ENCODE assay signal across 25 cellular contexts in the genomic region with DNA sequence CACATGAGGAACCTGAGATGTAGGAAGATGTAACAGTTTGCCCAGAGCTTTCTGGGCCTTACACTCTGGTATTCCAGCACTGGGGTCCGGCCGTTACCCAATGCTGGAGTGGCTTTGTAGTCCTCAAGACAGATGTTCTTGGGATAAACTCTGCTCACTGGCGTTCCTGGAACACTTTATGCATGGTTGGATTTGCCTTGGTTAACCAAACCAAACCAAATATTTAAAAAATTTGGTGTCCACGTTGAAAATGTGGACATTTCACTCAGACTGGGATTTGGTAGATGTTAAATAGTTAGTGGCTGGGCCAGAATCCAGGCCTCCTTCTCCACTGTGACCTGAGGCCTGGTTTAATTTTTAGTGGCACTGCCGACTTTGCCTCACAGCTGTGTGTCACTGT.
"Had no signal": no experiment of that assay in that cellular context is flagged by ENCODE, and none has a peak within 500 bp of the region (broad histone marks: within the 10 kb centered on the region; RNA-seq: fewer than 3 reads in every experiment).

No MANE protein-coding gene starts in this region.

- H3K4me3 Mint-ChIP-seq: activated naive CD4-positive, alpha-beta T cell treated with anti-CD3 and anti-CD28 coated beads, Interleukin-2, amount 10 ng/mL, durations not matched to agents 7 days and 5 days; activated naive CD8-positive, alpha-beta T cell treated with anti-CD3 and anti-CD28 coated beads, Interleukin-2, amount 10 ng/mL, durations not matched to agents 7 days and 5 days; activated T-helper 1 cell treated with anti-CD3 and anti-CD28 coated beads, Interleukin-12 subunit alpha, Interleukin-12 subunit beta, Interleukin-2, Interleukin-4 antibody, amounts not matched to agents 30 ng/mL and 10 ng/mL and 1 ng/mL, durations not matched to agents 14 hours and 24 hours and 36 hours; central memory CD8-positive, alpha-beta T cell; dendritic cell treated with granulocyte-macrophage colony-stimulating factor and Interleukin-4, amounts not matched to agents 40 ng/mL and 50 ng/mL, for 4 days; endodermal cell; nephron; T-helper 17 cell had no signal

- H3K9me3 Mint-ChIP-seq: activated naive CD4-positive, alpha-beta T cell treated with anti-CD3 and anti-CD28 coated beads, Interleukin-2, amount 10 ng/mL, durations not matched to agents 7 days and 5 days; activated T-helper 1 cell treated with anti-CD3 and anti-CD28 coated beads, Interleukin-12 subunit alpha, Interleukin-12 subunit beta, Interleukin-2, Interleukin-4 antibody, amounts not matched to agents 30 ng/mL and 10 ng/mL and 1 ng/mL, durations not matched to agents 14 hours and 24 hours and 36 hours; central memory CD8-positive, alpha-beta T cell; dendritic cell treated with granulocyte-macrophage colony-stimulating factor and Interleukin-4, amounts not matched to agents 40 ng/mL and 50 ng/mL, for 4 days; endodermal cell; nephron had no signal

- H3K27ac Mint-ChIP-seq: activated naive CD4-positive, alpha-beta T cell treated with anti-CD3 and anti-CD28 coated beads, Interleukin-2, amount 10 ng/mL, durations not matched to agents 7 days and 5 days; activated naive CD8-positive, alpha-beta T cell treated with anti-CD3 and anti-CD28 coated beads, Interleukin-2, amount 10 ng/mL, durations not matched to agents 7 days and 5 days; activated T-helper 1 cell treated with anti-CD3 and anti-CD28 coated beads, Interleukin-12 subunit alpha, Interleukin-12 subunit beta, Interleukin-2, Interleukin-4 antibody, amounts not matched to agents 30 ng/mL and 10 ng/mL and 1 ng/mL, durations not matched to agents 14 hours and 24 hours and 36 hours; dendritic cell treated with granulocyte-macrophage colony-stimulating factor and Interleukin-4, amounts not matched to agents 40 ng/mL and 50 ng/mL, for 4 days; endodermal cell; nephron; T-helper 17 cell had no signal

- H3K4me1 Mint-ChIP-seq: activated naive CD4-positive, alpha-beta T cell treated with anti-CD3 and anti-CD28 coated beads, Interleukin-2, amount 10 ng/mL, durations not matched to agents 7 days and 5 days had no signal

- H3K36me3 Mint-ChIP-seq: activated naive CD4-positive, alpha-beta T cell treated with anti-CD3 and anti-CD28 coated beads, Interleukin-2, amount 10 ng/mL, durations not matched to agents 7 days and 5 days; activated naive CD8-positive, alpha-beta T cell treated with anti-CD3 and anti-CD28 coated beads, Interleukin-2, amount 10 ng/mL, durations not matched to agents 7 days and 5 days had no signal

- DNase-seq: activated CD4-positive, alpha-beta T cell treated with anti-CD3 and anti-CD28 coated beads for 48 hours; activated CD4-positive, alpha-beta T cell treated with anti-CD3 and anti-CD28 coated beads, Interleukin-2, amount 50 U/mL, for 48 hours; activated CD8-positive, alpha-beta memory T cell treated with anti-CD3 and anti-CD28 coated beads, Interleukin-2, amount 50 U/mL, for 4 hours; activated effector memory CD4-positive, alpha-beta T cell treated with anti-CD3 and anti-CD28 coated beads, Interleukin-2, amount 50 U/mL, for 16 hours; activated naive CD4-positive, alpha-beta T cell treated with anti-CD3 and anti-CD28 coated beads, Interleukin-2, amount 10 ng/mL, durations not matched to agents 7 days and 5 days; activated naive CD8-positive, alpha-beta T cell treated with anti-CD3 and anti-CD28 coated beads, Interleukin-2, amount 10 ng/mL, durations not matched to agents 7 days and 5 days; activated T-cell treated with anti-CD3 and anti-CD28 coated beads, Interleukin-2, amount 50 U/mL, for 1 hour; endodermal cell; foreskin keratinocyte; heart right ventricle; left ventricle myocardium inferior; mucosa of descending colon; spleen; stimulated activated naive CD4-positive, alpha-beta T cell treated with Interleukin-2 at 50 U/mL for 16 hours; T-helper 17 cell; T1000; trophoblast cell; uterus; WERI-Rb-1 had no signal

- ATAC-seq: activated CD4-positive, CD25-positive, alpha-beta regulatory T cell treated with anti-CD3 and anti-CD28 coated beads, Interleukin-2, amount 50 U/mL, for 24 hours; esophagus mucosa; foreskin keratinocyte; heart right ventricle; mucosa of descending colon; T-helper 17 cell had no signal
